ENCODE assay signal across 8 cellular contexts in the genomic region with DNA sequence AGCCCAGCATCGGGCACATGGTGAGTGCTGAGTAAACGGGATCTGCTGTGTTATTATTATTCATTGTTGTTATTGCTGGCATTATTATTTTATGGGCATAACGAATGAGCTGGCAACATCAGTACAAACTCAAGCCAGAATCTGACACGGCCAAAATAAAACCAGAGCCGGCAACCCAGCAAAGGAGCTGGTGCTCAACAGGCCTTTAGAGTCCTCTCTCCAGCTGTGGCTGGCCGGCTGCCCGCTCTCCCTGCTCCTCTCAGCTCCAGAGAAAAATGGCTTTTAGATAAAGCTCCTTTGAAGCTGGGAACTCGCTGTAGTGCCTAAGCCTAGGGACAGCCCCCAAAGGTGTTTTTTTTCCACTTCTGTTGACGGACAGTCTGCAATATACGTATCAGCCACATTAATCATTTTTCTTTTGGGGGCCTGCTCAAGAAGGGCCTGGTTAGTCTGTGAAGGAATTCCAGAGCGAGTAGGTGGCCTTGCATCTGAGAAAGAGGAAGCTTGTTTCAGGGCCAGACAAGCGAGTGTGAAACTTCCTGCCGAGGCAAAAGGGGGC.
DNase-seq lines count a peak whose midpoint lies in the region; ATAC-seq and TF ChIP-seq lines count a peak whose summit lies in the region.

No MANE protein-coding gene starts in this region.

- peaks cover 3% of the 10 kb centered on the region for H3K9me3 Mint-ChIP-seq in activated naive CD4-positive, alpha-beta T cell treated with anti-CD3 and anti-CD28 coated beads for 36 hours

- H3K27me3 Mint-ChIP-seq in activated naive CD4-positive, alpha-beta T cell treated with anti-CD3 and anti-CD28 coated beads for 36 hours (ENCODE audit: low read depth): no peaks in the 10 kb centered on the region

- intact Hi-C loops in ovary (cut with DNase I): no loop called here
- intact Hi-C loops in activated naive CD4-positive, alpha-beta T cell treated with anti-CD3 and anti-CD28 coated beads for 36 hours (cut with micrococcal nuclease): no loop called here

- H3K9me3 ChIP-seq in fibroblast of lung (ENCODE audit: control insufficient read depth, insufficient read depth, low read depth, low read length) (no peaks in the 10 kb centered on the region), ovary (no peaks in the 10 kb centered on the region)

- no peak for ATAC-seq in GM19328 (IDR thresholded peaks at IDR 0.05; ENCODE audit: unreplicated experiment)

- peak; percentile 46 for DNase-seq in Daoy (ENCODE audit: low read depth)
- DNase-seq in NOMO-1 (lab: John Stamatoyannopoulos, UW; ENCODE audit: unreplicated experiment in 2 of 2): peak; percentile 20 to 35
- DNase-seq in fibroblast of lung (ENCODE audit: low read depth in 2 of 2): peak; percentile 70 to 84
- peak; percentile 65 to 86 (median 78) for DNase-seq in ovary
- DNase-seq in GM20000 (ENCODE audit: low spot score): no peak
- no peak for DNase-seq in activated naive CD4-positive, alpha-beta T cell treated with anti-CD3 and anti-CD28 coated beads for 36 hours
- DNase-seq in stimulated activated CD4-positive, alpha-beta T cell treated with anti-CD3 and anti-CD28 coated beads, Interleukin-2, amount 100 ng/mL, for 24 hours: no peak

- TF ChIP-seq EP300 in ovary (IDR thresholded peaks at IDR 0.05): no peak

- TF ChIP-seq POLR2A in ovary (IDR thresholded peaks at IDR 0.05): no peak

- H3K27me3 ChIP-seq in fibroblast of lung (ENCODE audit: control insufficient read depth, insufficient read depth, low read length): no peaks in the 10 kb centered on the region
- no peaks in the 10 kb centered on the region for H3K27me3 ChIP-seq in ovary

- H3K36me3 Mint-ChIP-seq in activated naive CD4-positive, alpha-beta T cell treated with anti-CD3 and anti-CD28 coated beads for 36 hours (ENCODE audit: low read depth): peaks cover 2% of the 10 kb centered on the region

- no peak overlapping the region for H3K27ac Mint-ChIP-seq in activated naive CD4-positive, alpha-beta T cell treated with anti-CD3 and anti-CD28 coated beads for 36 hours

- H3K4me3 Mint-ChIP-seq in activated naive CD4-positive, alpha-beta T cell treated with anti-CD3 and anti-CD28 coated beads for 36 hours: no peak overlapping the region

- H3K4me1 ChIP-seq in fibroblast of lung (ENCODE audit: control insufficient read depth, extremely low read depth, insufficient read depth, low read length) (peaks cover 10% of the 10 kb centered on the region), ovary (ENCODE audit: insufficient read depth) (no peaks in the 10 kb centered on the region)

- no peaks in the 10 kb centered on the region for H3K79me2 ChIP-seq in fibroblast of lung (ENCODE audit: control insufficient read depth, insufficient read depth, low read length)

- no peaks in the 10 kb centered on the region for H3K36me3 ChIP-seq in fibroblast of lung (ENCODE audit: control insufficient read depth, insufficient read depth, low read length)
- H3K36me3 ChIP-seq in ovary: no peaks in the 10 kb centered on the region

- H3K27ac ChIP-seq in fibroblast of lung (ENCODE audit: insufficient read depth, low read length) (peak overlapping the region; percentile 61), ovary (no peak overlapping the region)

- CTCF ChIA-PET in activated naive CD4-positive, alpha-beta T cell treated with anti-CD3 and anti-CD28 coated beads for 36 hours (lab: Charles Lee): no interaction called here

- no peak for TF ChIP-seq CTCF in fibroblast of lung (conservative IDR thresholded peaks at IDR 0.05 in 1 of 2, IDR thresholded peaks at IDR 0.05 in 1 of 2; ENCODE audit: low read depth in 1 of 2, low read length in 2 of 2)
- no peak for TF ChIP-seq CTCF in ovary (IDR thresholded peaks at IDR 0.05)
- TF ChIP-seq CTCF in GM20000 (IDR thresholded peaks at IDR 0.05; ENCODE audit: extremely low read depth, missing control alignments): no peak

- no peak overlapping the region for H3K4me3 ChIP-seq in fibroblast of lung (replicated peaks in 1 of 4; ENCODE audit: control extremely low read depth in 1 of 4, insufficient read depth in 1 of 4, low read depth in 3 of 4, low read length in 4 of 4)
- H3K4me3 ChIP-seq in ovary: no peak overlapping the region

- H3K4me2 ChIP-seq in fibroblast of lung (ENCODE audit: extremely low read depth, insufficient read depth, low read length): peak overlapping the region; percentile 54

- peak overlapping the region; percentile 44 for H2AFZ ChIP-seq in fibroblast of lung (ENCODE audit: low read length)

- no peaks in the 10 kb centered on the region for H4K20me1 ChIP-seq in fibroblast of lung (ENCODE audit: control insufficient read depth, extremely low read depth, insufficient read depth, low read length)

- no peak overlapping the region for H3K9ac ChIP-seq in fibroblast of lung (ENCODE audit: insufficient read depth, low read length)

- WGBS in ovary, 3 donors: 7 to 12% (median 11%) methylated on average over 13 of the region's 13 CpGs

- H3K4me1 Mint-ChIP-seq in activated naive CD4-positive, alpha-beta T cell treated with anti-CD3 and anti-CD28 coated beads for 36 hours (ENCODE audit: low read depth): peaks cover 4% of the 10 kb centered on the region

Comparison
In these comparisons a context has a peak if more than half of its experiments do, and no peak if none do; other contexts are left out.
1. DNase-seq: peak in Daoy (single experiment), NOMO-1 (2 of 2), fibroblast of lung (2 of 2) and ovary (5 of 5); none in GM20000 (single experiment), activated naive CD4-positive, alpha-beta T cell treated with anti-CD3 and anti-CD28 coated beads for 36 hours (single experiment) and stimulated activated CD4-positive, alpha-beta T cell treated with anti-CD3 and anti-CD28 coated beads, Interleukin-2, amount 100 ng/mL, for 24 hours (0 of 2).